In genomic region chr6:35776364-35777215, GRCh38 we compare ENCODE assay signal across 8 cellular contexts. TPM values are rescaled to one million over a fixed set of nuclear protein-coding genes. Genes with fewer than 3 reads are reported as not detected.
A peak's percentile ranks its signal among the peaks of the same experiment; 100 is the strongest.
DNase-seq lines count a peak whose midpoint lies in the region; ATAC-seq and TF ChIP-seq lines count a peak whose summit lies in the region.

Gene CLPSL2, plus strand, starts transcription at chr6:35776598. Its CDS starts 21 bp downstream, at chr6:35776619.

- peaks cover 8% of the 10 kb centered on the region for H3K27me3 ChIP-seq in ectodermal cell (ENCODE audit: control insufficient read depth, insufficient read depth, low read length, poor library complexity, severe bottlenecking)
- peaks cover 12% of the 10 kb centered on the region for H3K27me3 ChIP-seq in adrenal gland

- H3K36me3 Mint-ChIP-seq in naive thymus-derived CD8-positive, alpha-beta T cell = no peaks in the 10 kb centered on the region

- no peak for TF ChIP-seq CTCF in GM12865 (IDR thresholded peaks at IDR 0.05; ENCODE audit: insufficient read depth, low read depth, low read length, missing control alignments)
- TF ChIP-seq CTCF in adrenal gland (IDR thresholded peaks at IDR 0.05) = no peak

- H3K27me3 Mint-ChIP-seq in naive thymus-derived CD8-positive, alpha-beta T cell = peaks cover 18 to 48% (median 24%) of the 10 kb centered on the region in 5 donors

- H3K4me1 ChIP-seq in ectodermal cell (ENCODE audit: control insufficient read depth, insufficient read depth, low read length) = peaks cover under 1% of the 10 kb centered on the region
- H3K4me1 ChIP-seq in adrenal gland (replicated peaks in 1 of 2) = peaks cover 6 to 7% of the 10 kb centered on the region in 2 donors

- H3K36me3 ChIP-seq in ectodermal cell (ENCODE audit: control insufficient read depth, insufficient read depth, low read length) (no peaks in the 10 kb centered on the region), adrenal gland (replicated peaks in 1 of 2) (no peaks in the 10 kb centered on the region)

- POLR2A ChIA-PET in naive thymus-derived CD8-positive, alpha-beta T cell (lab: Charles Lee) = no interaction called here

- H3K4me3 Mint-ChIP-seq in naive thymus-derived CD8-positive, alpha-beta T cell = peak within 1 kb of the TSS; percentile 59 to 87 (median 76)

- no peaks in the 10 kb centered on the region for H3K9me3 ChIP-seq in ectodermal cell (ENCODE audit: control insufficient read depth, low read length)
- no peaks in the 10 kb centered on the region for H3K9me3 ChIP-seq in adrenal gland (replicated peaks in 1 of 3)

- peak within 1 kb of the TSS in 2 of 10 donors; percentile 40 to 70 for H3K27ac Mint-ChIP-seq in naive thymus-derived CD8-positive, alpha-beta T cell

- no peak for TF ChIP-seq POLR2A in adrenal gland (IDR thresholded peaks at IDR 0.05)

- peak; percentile 28 for DNase-seq in GM12865 (ENCODE audit: low read depth)
- DNase-seq in NCI-H69 (lab: John Stamatoyannopoulos, UW) = peak; percentile 72
- DNase-seq in naive thymus-derived CD8-positive, alpha-beta T cell = no peak
- DNase-seq in adrenal gland = no peak
- no peak for DNase-seq in sciatic nerve (ENCODE audit: low spot score)

- H3K27ac ChIP-seq in ectodermal cell (ENCODE audit: insufficient read depth, low read depth, low read length, poor library complexity, severe bottlenecking) (no peak within 1 kb of the TSS), adrenal gland (no peak within 1 kb of the TSS)

- peaks cover 0 to 13% (median 13%) of the 10 kb centered on the region in 4 donors for H3K4me1 Mint-ChIP-seq in naive thymus-derived CD8-positive, alpha-beta T cell

- peak in 1 of 2 donors; percentile 65 for ATAC-seq in naive thymus-derived CD8-positive, alpha-beta T cell
- ATAC-seq in GM19035 (IDR thresholded peaks at IDR 0.05; ENCODE audit: unreplicated experiment) = no peak
- no peak for ATAC-seq in HG03432 (IDR thresholded peaks at IDR 0.05; ENCODE audit: unreplicated experiment)
- no peak for ATAC-seq in sciatic nerve

- WGBS in ectodermal cell, 2 experiments = 2 to 4% methylated on average over 55 to 56 of the region's 56 CpGs
- 4 to 13% (median 4%) methylated on average over 23 to 56 of the region's 56 CpGs for WGBS in adrenal gland, 4 donors

- H3K4me3 ChIP-seq in GM12865 (ENCODE audit: low read depth, low read length) (peak within 1 kb of the TSS; percentile 33; the same call in 1 of the 2 replicates), ectodermal cell (ENCODE audit: insufficient read depth, low read depth, low read length) (peak within 1 kb of the TSS; percentile 48), adrenal gland (peak within 1 kb of the TSS in 2 of 4 donors; percentile 10 to 67)

- peaks cover 0 to 2% (median 0%) of the 10 kb centered on the region in 9 donors for H3K9me3 Mint-ChIP-seq in naive thymus-derived CD8-positive, alpha-beta T cell

- intact Hi-C loops in adrenal gland (cut with DNase I) (no loop called here), sciatic nerve (cut with DNase I) (no loop called here)

RNA-seq across cellular contexts. Expression of gene CLPSL2, which starts in this region (rescaled TPM):
- polyA plus RNA-seq in ectodermal cell (2013, experiment 1 of 4) = not detected
- polyA plus RNA-seq in ectodermal cell (2013, experiment 2 of 4) = 1.3 TPM
- 1.3 TPM for polyA plus RNA-seq in ectodermal cell (2013, experiment 3 of 4)
- 2.4 TPM for polyA plus RNA-seq in ectodermal cell (2013, experiment 4 of 4)
- total RNA-seq in naive thymus-derived CD8-positive, alpha-beta T cell = not detected
- polyA plus RNA-seq in naive thymus-derived CD8-positive, alpha-beta T cell = not detected
- total RNA-seq in adrenal gland (not detected), sciatic nerve (not detected)
- polyA plus RNA-seq in adrenal gland = not detected

Comparison
In these comparisons a context has a peak if more than half of its experiments do, and no peak if none do; other contexts are left out.
1. DNase-seq: peak in GM12865 (single experiment) and NCI-H69 (single experiment); none in naive thymus-derived CD8-positive, alpha-beta T cell (0 of 10), adrenal gland (0 of 7) and sciatic nerve (single experiment).